ENCODE assay signal across 12 cellular contexts in the genomic region with DNA sequence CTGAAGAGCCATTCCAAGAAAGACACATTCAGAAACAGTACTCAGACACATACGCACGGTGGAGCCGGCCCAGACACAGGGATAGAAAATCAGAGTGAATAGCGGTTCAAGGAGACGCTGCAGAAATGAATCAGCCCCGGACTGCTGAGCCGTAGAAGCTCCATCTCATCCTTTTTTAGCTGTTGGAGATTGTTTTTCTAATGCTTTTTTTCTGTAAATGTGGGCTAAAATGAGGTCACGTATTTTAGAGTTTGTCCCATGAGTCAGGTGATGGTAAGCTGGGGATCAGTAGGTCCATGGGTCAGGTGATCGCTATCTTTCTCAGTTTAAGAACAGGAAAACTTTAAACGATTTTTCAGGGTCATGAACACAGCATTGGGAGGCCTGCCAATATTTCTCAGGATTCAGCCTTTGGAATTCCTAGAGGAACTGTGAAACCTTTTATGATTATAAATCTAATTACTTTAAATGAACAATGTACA.
DNase-seq lines count a peak whose midpoint lies in the region; ATAC-seq and TF ChIP-seq lines count a peak whose summit lies in the region.
"Had no signal": no experiment of that assay in that cellular context is flagged by ENCODE, and none has a peak within 500 bp of the region (broad histone marks: within the 10 kb centered on the region; RNA-seq: fewer than 3 reads in every experiment).

No MANE protein-coding gene starts in this region.

- peaks cover 0 to 60% (median 0%) of the 10 kb centered on the region in 3 donors for H3K36me3 ChIP-seq in esophagus squamous epithelium

- no peaks in the 10 kb centered on the region for H3K4me1 Mint-ChIP-seq in effector memory CD8-positive, alpha-beta T cell (ENCODE audit: low read depth in 2 of 2)

- peak overlapping the region; percentile 9 to 81 for H3K27ac Mint-ChIP-seq in effector memory CD8-positive, alpha-beta T cell
- H3K27ac Mint-ChIP-seq: dendritic cell treated with granulocyte-macrophage colony-stimulating factor and Interleukin-4, amounts not matched to agents 40 ng/mL and 50 ng/mL, for 4 days had no signal

- H3K9me3 Mint-ChIP-seq in effector memory CD8-positive, alpha-beta T cell = no peaks in the 10 kb centered on the region
- H3K9me3 Mint-ChIP-seq: dendritic cell treated with granulocyte-macrophage colony-stimulating factor and Interleukin-4, amounts not matched to agents 40 ng/mL and 50 ng/mL, for 4 days had no signal

- DNase-seq in A172 (ENCODE audit: low spot score) (peak; percentile 52), HT1080 (ENCODE audit: low read depth) (peak; percentile 92), myocyte (ENCODE audit: low read depth) (peak; percentile 46), esophagus squamous epithelium (lab: John Stamatoyannopoulos, UW) (no peak)
- no peak for DNase-seq in effector memory CD8-positive, alpha-beta T cell
- DNase-seq: lower lobe of right lung, NCI-H1417 treated with DMSO at 0.1 percent for 48 hours, SHP77 treated with DMSO at 0.1 percent for 48 hours had no signal

- no peak for TF ChIP-seq POLR2A in esophagus squamous epithelium (IDR thresholded peaks at IDR 0.05)

- ATAC-seq in effector memory CD8-positive, alpha-beta T cell (replicated peaks) = no peak
- ATAC-seq in GM21381 (IDR thresholded peaks at IDR 0.05; ENCODE audit: unreplicated experiment) = no peak
- ATAC-seq in GM18498 (IDR thresholded peaks at IDR 0.05; ENCODE audit: unreplicated experiment) = no peak
- no peak for ATAC-seq in HG02642 (IDR thresholded peaks at IDR 0.05; ENCODE audit: poor library complexity, unreplicated experiment)
- ATAC-seq: lower lobe of right lung had no signal

- no peaks in the 10 kb centered on the region for H3K27me3 ChIP-seq in esophagus squamous epithelium

- peaks cover 0 to 29% (median 5%) of the 10 kb centered on the region in 3 donors for H3K4me1 ChIP-seq in esophagus squamous epithelium
- H3K4me1 ChIP-seq: lower lobe of right lung had no signal

- no peak overlapping the region for H3K27ac ChIP-seq in esophagus squamous epithelium
- H3K27ac ChIP-seq: lower lobe of right lung had no signal

- TF ChIP-seq CTCF in esophagus squamous epithelium (IDR thresholded peaks at IDR 0.05) = no peak

- no peak overlapping the region for H3K4me3 Mint-ChIP-seq in effector memory CD8-positive, alpha-beta T cell
- H3K4me3 Mint-ChIP-seq: dendritic cell treated with granulocyte-macrophage colony-stimulating factor and Interleukin-4, amounts not matched to agents 40 ng/mL and 50 ng/mL, for 4 days had no signal

- WGBS in esophagus squamous epithelium, 2 donors = 73 to 74% methylated on average over 10 of the region's 10 CpGs

- intact Hi-C loops in esophagus squamous epithelium (cut with DNase I) = no loop called here

- H3K9me3 ChIP-seq in esophagus squamous epithelium = no peaks in the 10 kb centered on the region
- H3K9me3 ChIP-seq: lower lobe of right lung had no signal

- peaks cover 18% of the 10 kb centered on the region for H3K36me3 Mint-ChIP-seq in effector memory CD8-positive, alpha-beta T cell (ENCODE audit: insufficient read depth)

- no peaks in the 10 kb centered on the region for H3K27me3 Mint-ChIP-seq in effector memory CD8-positive, alpha-beta T cell
- H3K27me3 Mint-ChIP-seq: dendritic cell treated with granulocyte-macrophage colony-stimulating factor and Interleukin-4, amounts not matched to agents 40 ng/mL and 50 ng/mL, for 4 days had no signal

- no peak overlapping the region for H3K4me3 ChIP-seq in esophagus squamous epithelium
- H3K4me3 ChIP-seq: lower lobe of right lung had no signal

Comparison
In these comparisons a context has a peak if more than half of its experiments do, and no peak if none do; other contexts are left out.
1. DNase-seq: peak in A172 (single experiment), HT1080 (single experiment) and myocyte (single experiment); none in effector memory CD8-positive, alpha-beta T cell (0 of 3) and esophagus squamous epithelium (single experiment).